In the genomic region with DNA sequence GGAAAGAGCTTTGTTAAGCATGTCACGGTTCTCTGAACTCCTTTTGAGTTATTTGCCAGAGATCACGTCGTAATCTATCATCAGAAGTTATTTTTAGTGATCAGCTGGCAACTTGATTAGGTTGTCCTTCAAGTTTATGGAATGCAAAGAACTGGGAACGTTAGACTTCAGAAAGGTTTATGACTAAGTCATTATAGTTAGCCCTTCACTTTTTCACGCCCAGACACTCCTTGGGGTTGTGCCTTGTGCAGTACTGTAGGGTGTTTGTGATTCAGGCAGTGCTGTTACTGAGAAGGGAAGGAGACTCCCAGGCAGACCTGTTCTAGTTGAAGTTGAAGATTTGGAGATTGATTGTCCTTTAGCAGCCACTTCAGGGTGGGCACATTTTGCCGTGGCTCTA, we compare ENCODE assay signal across 1 cellular context.
TF ChIP-seq lines count a peak whose summit lies in the region.

No MANE protein-coding gene starts in this region.

TF ChIP-seq in HepG2, 621 proteins besides CTCF, POLR2A, EP300 and RAD21:
- no peak for TF ChIP-seq ZNF460 (CRISPR knock-in tag; IDR thresholded peaks at IDR 0.05; ENCODE audit: borderline replicate concordance)
TF ChIP-seq in HepG2: peak in this region for 0.
